7 cellular contexts compared by ENCODE assay signal in the genomic region with DNA sequence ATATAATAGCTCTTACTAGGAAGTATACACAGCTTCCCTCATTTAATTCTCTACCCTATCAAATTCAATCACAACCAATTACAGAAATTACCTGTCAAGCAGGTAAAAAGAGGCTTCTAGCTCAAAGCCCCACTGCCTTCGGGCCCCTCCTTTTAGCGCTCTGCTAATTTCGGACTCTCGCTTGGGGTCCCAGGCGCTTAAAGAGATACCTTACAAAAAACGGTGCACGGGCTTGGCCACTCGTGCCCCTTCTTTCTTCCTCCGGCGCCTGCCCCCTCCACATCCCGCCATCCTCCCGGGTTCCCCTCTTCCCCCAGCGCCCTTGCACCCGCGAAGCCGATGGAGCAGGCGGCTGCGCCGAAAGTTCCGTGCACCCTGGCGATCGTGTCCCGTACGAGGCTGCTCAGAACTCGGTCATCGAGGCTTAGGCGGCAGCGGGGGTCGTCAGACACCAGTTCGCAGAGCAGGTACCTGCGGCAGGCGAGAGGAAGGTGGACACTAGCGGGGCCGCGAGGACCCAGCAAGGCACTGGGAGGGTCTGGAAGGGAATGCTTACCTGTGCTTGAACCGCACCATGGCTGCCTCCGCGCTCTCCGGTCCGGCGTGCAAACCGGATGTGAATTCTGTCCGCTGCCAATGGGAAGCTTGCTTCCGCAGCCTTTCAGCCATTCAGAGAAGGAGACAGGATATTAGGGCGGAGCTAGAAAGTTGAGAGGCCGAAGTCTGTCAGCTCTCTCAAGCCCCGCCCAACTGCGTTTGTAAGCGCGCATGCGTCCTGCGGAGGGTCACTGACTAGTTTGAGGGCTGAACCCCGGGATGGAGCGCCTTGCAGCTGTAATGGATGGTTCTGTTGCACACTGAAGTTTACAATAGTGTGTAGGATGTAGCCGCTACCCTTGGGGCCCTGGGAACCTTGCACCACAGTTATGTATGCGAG. TPM values are rescaled to one million over a fixed set of nuclear protein-coding genes. Genes with fewer than 3 reads are reported as not detected.
A peak's percentile ranks its signal among the peaks of the same experiment; 100 is the strongest.
DNase-seq lines count a peak whose midpoint lies in the region; ATAC-seq and TF ChIP-seq lines count a peak whose summit lies in the region.

A gene with protein sequence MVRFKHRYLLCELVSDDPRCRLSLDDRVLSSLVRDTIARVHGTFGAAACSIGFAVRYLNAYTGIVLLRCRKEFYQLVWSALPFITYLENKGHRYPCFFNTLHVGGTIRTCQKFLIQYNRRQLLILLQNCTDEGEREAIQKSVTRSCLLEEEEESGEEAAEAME (minus strand): TSS at position 616 of the 937 bp plus-strand sequence. CDS start 40 bp downstream, at position 576.

- H4K20me1 ChIP-seq in hepatocyte (ENCODE audit: insufficient read depth, poor library complexity, severe bottlenecking) = no peaks in the 10 kb centered on the region

- H3K4me1 ChIP-seq in hepatocyte (ENCODE audit: insufficient read depth) = peaks cover 4% of the 10 kb centered on the region

- TF ChIP-seq CTCF in hepatocyte (IDR thresholded peaks at IDR 0.05; ENCODE audit: poor library complexity) = no peak

- H2AFZ ChIP-seq in hepatocyte = peak within 1 kb of the TSS; percentile 82

- H3K4me2 ChIP-seq in hepatocyte = peak within 1 kb of the TSS; percentile 84

- no peaks in the 10 kb centered on the region for H3K9me3 ChIP-seq in hepatocyte (ENCODE audit: low read depth)

- H3K9me2 ChIP-seq in hepatocyte (replicated peaks; ENCODE audit: insufficient read depth) = no peaks in the 10 kb centered on the region

- H3K4me3 ChIP-seq in hepatocyte = peak within 1 kb of the TSS; percentile 31

- peak; percentile 88 for ATAC-seq in GM18508 (IDR thresholded peaks at IDR 0.05; ENCODE audit: insufficient read depth, unreplicated experiment)
- peak; percentile 80 for ATAC-seq in HG03025 (IDR thresholded peaks at IDR 0.05; ENCODE audit: low FRiP score, unreplicated experiment)

- no peaks in the 10 kb centered on the region for H3K36me3 ChIP-seq in hepatocyte (replicated peaks; ENCODE audit: insufficient read depth, low read depth)

- H3K27ac ChIP-seq in hepatocyte = peak within 1 kb of the TSS; percentile 34

- H3K27me3 ChIP-seq in hepatocyte = peaks cover 6% of the 10 kb centered on the region

- DNase-seq in NCI-H2081 (lab: John Stamatoyannopoulos, UW) (peak; percentile 97 to 99), T1000 (lab: John Stamatoyannopoulos, UW) (peak; percentile 92), astrocyte of the hippocampus (ENCODE audit: low read depth, low spot score) (peak; percentile 98), hepatocyte (ENCODE audit: low spot score) (peak; percentile 99), renal cortical epithelial cell (ENCODE audit: low read depth) (peak; percentile 98)

- WGBS in hepatocyte (ENCODE audit: low lambda C conversion rate, missing lambda C conversion rate) = under 1% methylated on average over 56 of the region's 56 CpGs

- H3K79me2 ChIP-seq in hepatocyte = peaks cover 6% of the 10 kb centered on the region

RNA-seq across cellular contexts. Expression of the gene that starts here (rescaled TPM):
- 29.3 and 34.0 TPM in 2 replicates for total RNA-seq in hepatocyte
- 51.1 and 54.0 TPM in 2 replicates for polyA plus RNA-seq in hepatocyte
- 40.3 and 49.2 TPM in 2 replicates for total RNA-seq in renal cortical epithelial cell

Comparison
In these comparisons a context has a peak if more than half of its experiments do, and no peak if none do; other contexts are left out.
1. Peak in every context shown above with its lines: DNase-seq, ATAC-seq, H3K4me3 ChIP-seq and H3K27ac ChIP-seq.